Comparison of ENCODE assay signal across 8 cellular contexts in genomic region chr10:94362360-94363250, GRCh38. TPM values are rescaled to one million over a fixed set of nuclear protein-coding genes. Genes with fewer than 3 reads are reported as not detected.
A peak's percentile ranks its signal among the peaks of the same experiment; 100 is the strongest.
DNase-seq lines count a peak whose midpoint lies in the region; ATAC-seq and TF ChIP-seq lines count a peak whose summit lies in the region.

Gene NOC3L, minus strand, starts transcription at chr10:94362939. Its CDS starts 101 bp downstream, at chr10:94362838.

- H3K4me1 Mint-ChIP-seq in activated T-cell treated with anti-CD3 and anti-CD28 coated beads, Interleukin-2, amount 50 U/mL, for 4 hours (ENCODE audit: low read depth) = peaks cover 30% of the 10 kb centered on the region

- peak; percentile 57 for DNase-seq in DMS79 (lab: John Stamatoyannopoulos, UW)
- DNase-seq in Jurkat, Clone E6-1 (ENCODE audit: low read depth, low spot score) = peak; percentile 92
- DNase-seq in activated T-cell treated with anti-CD3 and anti-CD28 coated beads, Interleukin-2, amount 50 U/mL, for 4 hours = peak; percentile 92
- peak; percentile 97 for DNase-seq in stimulated activated CD8-positive, alpha-beta memory T cell treated with anti-CD3 and anti-CD28 coated beads, Interleukin-7, amount 100 ng/mL, for 24 hours (ENCODE audit: low read depth)

- peak within 1 kb of the TSS; percentile 65 for H3K27ac ChIP-seq in muscle layer of colon (ENCODE audit: low read depth, low read length)

- no peaks in the 10 kb centered on the region for H3K27me3 Mint-ChIP-seq in activated T-cell treated with anti-CD3 and anti-CD28 coated beads, Interleukin-2, amount 50 U/mL, for 4 hours (ENCODE audit: low read depth)

- H3K9ac ChIP-seq in muscle layer of colon (ENCODE audit: low read length) = peak within 1 kb of the TSS; percentile 80

- no peaks in the 10 kb centered on the region for H3K27me3 ChIP-seq in muscle layer of colon (ENCODE audit: control insufficient read depth in 1 of 2, insufficient read depth in 2 of 2, low read length in 2 of 2)

- H3K4me1 ChIP-seq in muscle layer of colon (ENCODE audit: insufficient read depth, low read length) = peaks cover 13% of the 10 kb centered on the region

- ATAC-seq in GM21619 (IDR thresholded peaks at IDR 0.05; ENCODE audit: unreplicated experiment) = peak; percentile 100
- ATAC-seq in activated T-cell treated with anti-CD3 and anti-CD28 coated beads, Interleukin-2, amount 50 U/mL, for 4 hours = peak; percentile 96 to 98
- peak; percentile 99 for ATAC-seq in esophagus mucosa

- H3K36me3 Mint-ChIP-seq in activated T-cell treated with anti-CD3 and anti-CD28 coated beads, Interleukin-2, amount 50 U/mL, for 4 hours (ENCODE audit: insufficient read depth) = peaks cover 27% of the 10 kb centered on the region

- no peaks in the 10 kb centered on the region for H3K9me3 Mint-ChIP-seq in activated T-cell treated with anti-CD3 and anti-CD28 coated beads, Interleukin-2, amount 50 U/mL, for 4 hours

- no peaks in the 10 kb centered on the region for H3K9me3 ChIP-seq in muscle layer of colon (ENCODE audit: low read length)

- H3K4me3 Mint-ChIP-seq in activated T-cell treated with anti-CD3 and anti-CD28 coated beads, Interleukin-2, amount 50 U/mL, for 4 hours = peak within 1 kb of the TSS; percentile 97

- peak within 1 kb of the TSS; percentile 76 for H3K4me3 ChIP-seq in Jurkat, Clone E6-1 (ENCODE audit: low read length)
- peak within 1 kb of the TSS; percentile 64 to 69 for H3K4me3 ChIP-seq in muscle layer of colon (ENCODE audit: low read depth in 1 of 2, low read length in 2 of 2)

- peaks cover 8% of the 10 kb centered on the region for H3K36me3 ChIP-seq in muscle layer of colon (ENCODE audit: insufficient read depth, low read length)

TF ChIP-seq in PFSK-1, 5 proteins besides CTCF, POLR2A, EP300 and RAD21:
- no peak for TF ChIP-seq REST (IDR thresholded peaks at IDR 0.05; ENCODE audit: insufficient read depth in 1 of 2, low read depth in 2 of 2, low read length in 2 of 2)
- TF ChIP-seq FOXP2 (optimal IDR thresholded peaks at IDR 0.05; ENCODE audit: borderline replicate concordance, extremely low read depth, extremely low read length, insufficient read depth) = peak; percentile 61
- peak; percentile 92 for TF ChIP-seq SIN3A (IDR thresholded peaks at IDR 0.05; ENCODE audit: borderline replicate concordance, insufficient read depth, low read length)
- peak; percentile 87 for TF ChIP-seq POLR2AphosphoS5 (IDR thresholded peaks at IDR 0.05; ENCODE audit: low read depth, low read length)
- peak; percentile 65; the same call in 1 of the 2 replicates for TF ChIP-seq TAF1 (IDR thresholded peaks at IDR 0.05; ENCODE audit: borderline replicate concordance, insufficient read depth, low read length)

RNA-seq across cellular contexts. Expression of gene NOC3L, which starts in this region (rescaled TPM):
- 23.6 TPM for polyA plus RNA-seq in Jurkat, Clone E6-1 (2012; ENCODE audit: insufficient read depth, insufficient read length)
- 10.5 TPM for polyA plus RNA-seq in PFSK-1 (2012; ENCODE audit: insufficient read length, low read depth)
- total RNA-seq in activated T-cell treated with anti-CD3 and anti-CD28 coated beads, Interleukin-2, amount 50 U/mL, for 4 hours = 10 to 100 TPM; 48.8 to 54.6 (median 52.8) TPM
- total RNA-seq in esophagus mucosa = 11.8 TPM

Comparison
In these comparisons a context has a peak if more than half of its experiments do, and no peak if none do; other contexts are left out.
1. Peak in every context shown above with its lines: DNase-seq, ATAC-seq, H3K4me3 ChIP-seq and H3K27ac ChIP-seq.